1 cellular context compared by ENCODE assay signal in genomic region chr4:125639182-125639621, GRCh38.
TF ChIP-seq lines count a peak whose summit lies in the region.

No MANE protein-coding gene starts in this region.

TF ChIP-seq in WTC11, 78 proteins besides CTCF, POLR2A, EP300 and RAD21 (continued from another document):
- no peak for TF ChIP-seq ZNF425 (CRISPR knock-in tag; conservative IDR thresholded peaks at IDR 0.05)
- no peak for TF ChIP-seq ZNF512 (CRISPR knock-in tag; IDR thresholded peaks at IDR 0.05; ENCODE audit: borderline replicate concordance)
- TF ChIP-seq ZNF423 (CRISPR knock-in tag; IDR thresholded peaks at IDR 0.05): peak; percentile 17; the same call in 1 of the 2 replicates
- no peak for TF ChIP-seq SMAD4 (CRISPR knock-in tag; IDR thresholded peaks at IDR 0.05)
- no peak for TF ChIP-seq ATF2 (CRISPR knock-in tag; IDR thresholded peaks at IDR 0.05; ENCODE audit: borderline replicate concordance, low read depth)
- 0 out of 2 replicates have a peak, but pooled peaks have one; percentile 28 for TF ChIP-seq TP53 (CRISPR knock-in tag; IDR thresholded peaks at IDR 0.05)
- no peak for TF ChIP-seq ZNF219 (CRISPR knock-in tag; IDR thresholded peaks at IDR 0.05; ENCODE audit: borderline replicate concordance)
- TF ChIP-seq NR1H2 (CRISPR knock-in tag; IDR thresholded peaks at IDR 0.05): no peak
- peak; percentile 81 for TF ChIP-seq FOXK1 (CRISPR knock-in tag; IDR thresholded peaks at IDR 0.05)
- TF ChIP-seq PREB (CRISPR knock-in tag; IDR thresholded peaks at IDR 0.05; ENCODE audit: borderline replicate concordance): no peak
- TF ChIP-seq EMX1 (CRISPR knock-in tag; IDR thresholded peaks at IDR 0.05): no peak
- TF ChIP-seq HMGXB4 (CRISPR knock-in tag; IDR thresholded peaks at IDR 0.05): no peak
- 0 out of 2 replicates have a peak, but pooled peaks have one; percentile 30 for TF ChIP-seq SP1 (CRISPR knock-in tag; conservative IDR thresholded peaks at IDR 0.05)
